In the genomic region with DNA sequence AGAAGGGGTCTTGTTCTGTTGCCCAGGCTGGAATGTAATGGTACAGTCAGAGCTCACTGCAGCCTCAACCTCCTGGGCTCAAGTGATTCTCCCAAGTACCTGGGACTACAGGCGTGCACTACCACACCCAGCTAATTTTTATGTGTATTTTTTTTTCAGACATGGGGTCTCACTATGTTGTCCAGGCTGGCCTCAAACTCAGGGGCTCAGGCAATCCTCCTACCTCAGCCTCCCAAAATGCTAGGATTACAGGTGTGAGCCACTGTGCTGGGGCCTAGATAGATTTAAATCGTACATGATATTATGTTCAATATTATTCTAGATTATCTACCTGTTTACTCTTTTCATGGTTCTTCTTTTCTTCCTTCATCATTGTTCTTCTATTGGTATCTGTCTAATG, we compare ENCODE assay signal across 2 cellular contexts.
A peak's percentile ranks its signal among the peaks of the same experiment; 100 is the strongest.
TF ChIP-seq lines count a peak whose summit lies in the region.

No MANE protein-coding gene starts in this region.

TF ChIP-seq in HEK293, 187 proteins besides CTCF, POLR2A, EP300 and RAD21:
- peak; percentile 64; the same call in 1 of the 2 replicates for TF ChIP-seq ZNF121 (tag by site-specific recombination; IDR thresholded peaks at IDR 0.05)
- TF ChIP-seq ZSCAN23 (tag by site-specific recombination; IDR thresholded peaks at IDR 0.05), result no peak

TF ChIP-seq in K562, 482 proteins besides CTCF, POLR2A, EP300 and RAD21:
- TF ChIP-seq ZNF121 (CRISPR knock-in tag; conservative IDR thresholded peaks at IDR 0.05) (peak; percentile 98), RBM25 (IDR thresholded peaks at IDR 0.05; ENCODE audit: low read depth, low read length, severe bottlenecking) (peak; percentile 33), KAT8 (IDR thresholded peaks at IDR 0.05; ENCODE audit: low read depth) (no peak)
